ENCODE assay signal across 8 cellular contexts in the genomic region with DNA sequence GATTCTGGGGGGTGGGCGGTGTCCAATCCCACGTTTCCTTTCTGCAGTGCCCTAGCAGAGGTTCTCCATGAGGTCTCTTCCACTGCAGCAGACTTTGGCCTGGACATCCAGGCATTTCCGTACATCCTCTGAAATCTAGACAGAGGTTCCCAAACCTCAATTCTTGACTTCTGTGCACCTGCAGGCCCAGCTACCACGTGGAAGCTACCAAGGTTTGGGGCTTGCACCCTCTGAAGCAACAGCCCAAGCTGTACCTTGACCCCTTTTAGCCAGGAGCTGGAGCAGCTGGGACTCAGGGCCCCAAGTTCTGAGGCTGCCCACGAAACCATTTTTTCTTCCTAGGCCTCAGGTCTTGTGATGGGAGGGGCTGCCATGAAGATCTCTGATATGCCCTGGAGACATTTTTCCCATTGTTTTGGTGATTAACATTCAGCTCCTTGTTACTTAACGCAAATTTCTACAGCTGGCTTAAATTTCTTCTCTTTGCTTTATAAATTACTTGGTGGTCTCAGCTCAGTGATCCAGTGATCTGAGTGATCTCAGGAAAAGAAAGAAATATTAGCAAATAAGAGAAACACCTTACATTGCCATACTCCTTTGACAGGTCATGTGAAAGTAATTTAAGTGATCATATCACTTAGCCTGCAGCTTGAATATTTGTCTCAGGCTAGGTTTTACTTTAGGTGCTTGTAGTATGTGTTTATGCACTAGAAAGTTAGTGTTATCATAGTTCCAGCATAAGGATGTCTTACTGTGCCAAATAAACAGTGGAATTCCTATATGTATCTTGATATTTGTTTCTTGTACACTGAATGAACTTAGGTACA. TPM values are rescaled to one million over a fixed set of nuclear protein-coding genes. Genes with fewer than 3 reads are reported as not detected.
DNase-seq lines count a peak whose midpoint lies in the region; TF ChIP-seq lines count a peak whose summit lies in the region.
"Had no signal": no experiment of that assay in that cellular context is flagged by ENCODE, and none has a peak within 500 bp of the region (broad histone marks: within the 10 kb centered on the region; RNA-seq: fewer than 3 reads in every experiment).

No MANE protein-coding gene starts in this region.

- H3K4me1 Mint-ChIP-seq in T-helper 1 cell treated with Interleukin-12 subunit alpha and Interleukin-12 subunit beta and Interleukin-4 antibody, amounts not matched to agents 30 μg/mL and 1 μg/mL, for 36 hours (ENCODE audit: low read depth) = peaks cover 40% of the 10 kb centered on the region
- H3K4me1 Mint-ChIP-seq in endothelial cell (ENCODE audit: unreplicated experiment) = peaks cover 67% of the 10 kb centered on the region

- no peaks in the 10 kb centered on the region for H3K9me3 Mint-ChIP-seq in T-helper 1 cell treated with Interleukin-12 subunit alpha and Interleukin-12 subunit beta and Interleukin-4 antibody, amounts not matched to agents 30 μg/mL and 1 μg/mL, for 36 hours
- H3K9me3 Mint-ChIP-seq in endothelial cell (ENCODE audit: unreplicated experiment) = no peaks in the 10 kb centered on the region

- H3K9me3 ChIP-seq in stomach = no peaks in the 10 kb centered on the region

- peaks cover 0 to 2% (median 0%) of the 10 kb centered on the region in 4 donors for H3K36me3 ChIP-seq in stomach

- peaks cover 32 to 87% (median 69%) of the 10 kb centered on the region in 4 donors for H3K4me1 ChIP-seq in stomach

- H3K27me3 ChIP-seq in stomach = no peaks in the 10 kb centered on the region

- no peak for TF ChIP-seq EP300 in stomach (IDR thresholded peaks at IDR 0.05)

- H3K27ac Mint-ChIP-seq in T-helper 1 cell treated with Interleukin-12 subunit alpha and Interleukin-12 subunit beta and Interleukin-4 antibody, amounts not matched to agents 30 μg/mL and 1 μg/mL, for 36 hours = no peak overlapping the region
- peak overlapping the region; percentile 57 for H3K27ac Mint-ChIP-seq in endothelial cell (ENCODE audit: unreplicated experiment)

- 49 to 70% (median 54%) methylated on average over 4 to 6 of the region's 6 CpGs for WGBS in stomach, 5 donors

- H3K36me3 Mint-ChIP-seq in T-helper 1 cell treated with Interleukin-12 subunit alpha and Interleukin-12 subunit beta and Interleukin-4 antibody, amounts not matched to agents 30 μg/mL and 1 μg/mL, for 36 hours (ENCODE audit: low read depth) = peaks cover 4% of the 10 kb centered on the region
- peaks cover 9% of the 10 kb centered on the region for H3K36me3 Mint-ChIP-seq in endothelial cell (ENCODE audit: low read depth, unreplicated experiment)

- no peak for DNase-seq in T-helper 1 cell
- no peak for DNase-seq in endothelial cell (ENCODE audit: low spot score)
- no peak for DNase-seq in stomach
- DNase-seq in activated gamma-delta T cell treated with Interleukin-2 at 50 U/mL for 16 hours = no peak
- DNase-seq in NCI-H2081 treated with DMSO at 0.1 percent for 48 hours (lab: John Stamatoyannopoulos, UW) = no peak
- DNase-seq: 8988T; activated T-cell treated with anti-CD3 and anti-CD28 coated beads, Interleukin-2, amount 50 U/mL, for 48 hours had no signal

- H3K4me3 ChIP-seq in stomach = no peak overlapping the region

- peak overlapping the region; percentile 2 to 78 (median 69) for H3K27ac ChIP-seq in stomach

- no peak for TF ChIP-seq CTCF in endothelial cell (IDR thresholded peaks at IDR 0.05; ENCODE audit: unreplicated experiment)
- no peak for TF ChIP-seq CTCF in stomach (IDR thresholded peaks at IDR 0.05)

- no peaks in the 10 kb centered on the region for H3K27me3 Mint-ChIP-seq in T-helper 1 cell treated with Interleukin-12 subunit alpha and Interleukin-12 subunit beta and Interleukin-4 antibody, amounts not matched to agents 30 μg/mL and 1 μg/mL, for 36 hours (ENCODE audit: low read depth)
- peaks cover 10% of the 10 kb centered on the region for H3K27me3 Mint-ChIP-seq in endothelial cell (ENCODE audit: unreplicated experiment)

- intact Hi-C loops in stomach (cut with DNase I; ENCODE audit: low total_unique reads) = no loop called here

- TF ChIP-seq POLR2A in stomach (IDR thresholded peaks at IDR 0.05) = no peak

- peak overlapping the region; percentile 13 for H3K4me3 Mint-ChIP-seq in T-helper 1 cell treated with Interleukin-12 subunit alpha and Interleukin-12 subunit beta and Interleukin-4 antibody, amounts not matched to agents 30 μg/mL and 1 μg/mL, for 36 hours
- peak overlapping the region; percentile 67 for H3K4me3 Mint-ChIP-seq in endothelial cell (ENCODE audit: unreplicated experiment)

RNA-seq across cellular contexts. Expression of gene SNAP23, which starts 3.0 kb away (rescaled TPM):
- 121 TPM for total RNA-seq in endothelial cell (ENCODE audit: unreplicated experiment)
- total RNA-seq in stomach = 10 to 100 TPM; 10.1 to 83.9 (median 61.3) TPM
- polyA plus RNA-seq in stomach = 10 to 100 TPM; 31.6 to 53.3 (median 47.8) TPM

RNA-seq across cellular contexts. Expression of gene ZNF106, which starts 7.5 kb away (rescaled TPM):
- total RNA-seq in endothelial cell (ENCODE audit: unreplicated experiment) (56.3 TPM), stomach (100 to 1,000 TPM in 1 of 5 donors, 10 to 100 TPM in 4; 40.3 to 238 (median 64.1) TPM)
- 10 to 100 TPM in 2 of 3 donors, 1 to 10 TPM in 1; 4.5 to 13.4 (median 11.0) TPM for polyA plus RNA-seq in stomach

RNA-seq across cellular contexts. Expression of gene LRRC57, which starts 50.2 kb away (rescaled TPM):
- total RNA-seq in endothelial cell (ENCODE audit: unreplicated experiment) = 32.7 TPM
- total RNA-seq in stomach = 10 to 100 TPM in 4 of 5 donors, 1 to 10 TPM in 1; 7.5 to 67.9 (median 31.2) TPM
- polyA plus RNA-seq in stomach = 1 to 10 TPM; 4.7 to 8.2 (median 5.6) TPM

RNA-seq across cellular contexts. Expression of gene HAUS2, which starts 50.2 kb away (rescaled TPM):
- total RNA-seq in endothelial cell (ENCODE audit: unreplicated experiment) (23.5 TPM), stomach (10 to 100 TPM in 2 of 5 donors, 1 to 10 TPM in 3; 4.9 to 22.0 (median 8.4) TPM)
- polyA plus RNA-seq in stomach = 10 to 100 TPM in 2 of 3 donors, 1 to 10 TPM in 1; 6.3 to 15.9 (median 11.6) TPM
